15 cellular contexts compared by ENCODE assay signal in genomic region chr1:209633335-209633997, GRCh38. TPM values are rescaled to one million over a fixed set of nuclear protein-coding genes. Genes with fewer than 3 reads are reported as not detected.
DNase-seq lines count a peak whose midpoint lies in the region; ATAC-seq and TF ChIP-seq lines count a peak whose summit lies in the region.
"Had no signal": no experiment of that assay in that cellular context is flagged by ENCODE, and none has a peak within 500 bp of the region (broad histone marks: within the 10 kb centered on the region; RNA-seq: fewer than 3 reads in every experiment).

No MANE protein-coding gene starts in this region.

- H3K27me3 ChIP-seq in foreskin keratinocyte = no peaks in the 10 kb centered on the region
- H3K27me3 ChIP-seq: SJSA1 had no signal

- H3K4me1 Mint-ChIP-seq in CD14-positive monocyte = peaks cover 12% of the 10 kb centered on the region

- peak overlapping the region; percentile 29 for H3K27ac ChIP-seq in foreskin keratinocyte
- H3K27ac ChIP-seq: SJSA1 had no signal

- peak; percentile 87 for ATAC-seq in GM21717 (IDR thresholded peaks at IDR 0.05; ENCODE audit: unreplicated experiment)
- no peak for ATAC-seq in foreskin keratinocyte
- ATAC-seq in HG03095 (IDR thresholded peaks at IDR 0.05; ENCODE audit: unreplicated experiment) = no peak
- no peak for ATAC-seq in HG03025 (IDR thresholded peaks at IDR 0.05; ENCODE audit: low FRiP score, unreplicated experiment)

- DNase-seq in CD14-positive monocyte (ENCODE audit: low spot score) = no peak
- peak; percentile 12 for DNase-seq in NOMO-1 treated with dmso at 0.1 percent for 144 hours (lab: John Stamatoyannopoulos, UW; ENCODE audit: unreplicated experiment)
- no peak for DNase-seq in foreskin keratinocyte
- DNase-seq in inferior parietal cortex (ENCODE audit: extremely low spot score) = no peak
- no peak for DNase-seq in stimulated activated CD4-positive, alpha-beta T cell treated with anti-CD3 and anti-CD28 coated beads, Interleukin-1b, Interleukin-23, amount 100 ng/mL, for 48 hours
- DNase-seq: activated naive CD4-positive, alpha-beta T cell; DMS79; effector memory CD4-positive, alpha-beta T cell; foreskin melanocyte; NCI-H510A treated with DMSO at 0.1 percent for 48 hours had no signal

- intact Hi-C loops in CD14-positive monocyte (cut with micrococcal nuclease) = no loop called here

- no peaks in the 10 kb centered on the region for H3K4me1 ChIP-seq in foreskin keratinocyte
- H3K4me1 ChIP-seq: SJSA1 had no signal

- H3K9me3 Mint-ChIP-seq in CD14-positive monocyte = peaks cover 0 to 2% (median 0%) of the 10 kb centered on the region in 7 donors

- TF ChIP-seq CTCF in CD14-positive monocyte (IDR thresholded peaks at IDR 0.05) = no peak
- no peak for TF ChIP-seq CTCF in foreskin keratinocyte (conservative IDR thresholded peaks at IDR 0.05)

- H3K27ac Mint-ChIP-seq in CD14-positive monocyte = peak overlapping the region in 4 of 7 donors; percentile 32 to 72 (median 44)
- H3K27ac Mint-ChIP-seq: progenitor cell of endocrine pancreas had no signal

- no peak overlapping the region for H3K4me3 Mint-ChIP-seq in CD14-positive monocyte

- peaks cover 0 to 2% of the 10 kb centered on the region in 2 donors for H3K36me3 Mint-ChIP-seq in CD14-positive monocyte

- H3K27me3 Mint-ChIP-seq in CD14-positive monocyte (ENCODE audit: low read depth in 3 of 3) = peaks cover 24 to 40% (median 31%) of the 10 kb centered on the region in 3 donors

RNA-seq across cellular contexts. Expression of gene LAMB3, which starts 18.8 kb away (rescaled TPM):
- polyA plus RNA-seq in CD14-positive monocyte (under 1 TPM; 0.30 to 0.67 TPM), foreskin keratinocyte (823 and 1,080 TPM in 2 replicates)
- 1,286 and 1,603 TPM in 2 replicates for total RNA-seq in foreskin keratinocyte

RNA-seq across cellular contexts. Expression of gene G0S2, which starts 41.7 kb away (rescaled TPM):
- 100 to 1,000 TPM; 176 to 373 TPM for polyA plus RNA-seq in CD14-positive monocyte
- 19.7 and 24.0 TPM in 2 replicates for total RNA-seq in foreskin keratinocyte
- polyA plus RNA-seq in foreskin keratinocyte = 22.5 and 29.7 TPM in 2 replicates
- total RNA-seq: SJSA1 had no signal

RNA-seq across cellular contexts. Expression of gene CAMK1G, which starts 50.0 kb away (rescaled TPM):
- not detected for polyA plus RNA-seq in CD14-positive monocyte
- not detected in 2 replicates for total RNA-seq in foreskin keratinocyte
- polyA plus RNA-seq in foreskin keratinocyte = not detected in 2 replicates

Comparison
In these comparisons a context has a peak if more than half of its experiments do, and no peak if none do; other contexts are left out.
1. RNA of gene LAMB3, which starts 18.8 kb away (polyA plus RNA-seq): 823 to 1,080 TPM in foreskin keratinocyte; 0.30 to 0.67 TPM in CD14-positive monocyte; every median in the first group is over 100 times any median in the second.